Comparison of ENCODE assay signal across 10 cellular contexts in genomic region chr13:83881917-83882625, GRCh38. TPM values are rescaled to one million over a fixed set of nuclear protein-coding genes. Genes with fewer than 3 reads are reported as not detected.
A peak's percentile ranks its signal among the peaks of the same experiment; 100 is the strongest.
DNase-seq lines count a peak whose midpoint lies in the region; ATAC-seq and TF ChIP-seq lines count a peak whose summit lies in the region.
"Had no signal": no experiment of that assay in that cellular context is flagged by ENCODE, and none has a peak within 500 bp of the region (broad histone marks: within the 10 kb centered on the region; RNA-seq: fewer than 3 reads in every experiment).

Gene SLITRK1 (minus strand): TSS chr13:83882474. CDS start chr13:83881507, 967 bp downstream.

- TF ChIP-seq CTCF in adrenal gland (IDR thresholded peaks at IDR 0.05): no peak

- H3K27me3 ChIP-seq in adrenal gland: peaks cover 38% of the 10 kb centered on the region

- intact Hi-C loops in adrenal gland (cut with DNase I): no loop called here

- no peaks in the 10 kb centered on the region for H3K4me1 ChIP-seq in adrenal gland (replicated peaks in 1 of 2)

- H3K9me3 ChIP-seq in adrenal gland (replicated peaks in 1 of 3): no peaks in the 10 kb centered on the region
- H3K9me3 ChIP-seq in iPS-18c (ENCODE audit: control insufficient read depth, insufficient read depth, low read length): no peaks in the 10 kb centered on the region

- 1 to 4% (median 2%) methylated on average over 28 to 32 of the region's 32 CpGs for WGBS in adrenal gland, 4 donors

- H3K36me3 ChIP-seq in adrenal gland (replicated peaks in 1 of 2): no peaks in the 10 kb centered on the region

- no peak for TF ChIP-seq POLR2A in adrenal gland (IDR thresholded peaks at IDR 0.05)

- ATAC-seq in GM19395 (IDR thresholded peaks at IDR 0.05; ENCODE audit: unreplicated experiment): no peak

- H3K4me3 ChIP-seq in adrenal gland: no peak within 1 kb of the TSS
- peak within 1 kb of the TSS; percentile 43 for H3K4me3 ChIP-seq in iPS-18c (ENCODE audit: insufficient read depth, low read depth, low read length)
- H3K4me3 ChIP-seq: skin epidermis had no signal

- H3K27ac ChIP-seq in adrenal gland (no peak within 1 kb of the TSS), substantia nigra (ENCODE audit: low read depth, low read length, poor library complexity, severe bottlenecking) (peak within 1 kb of the TSS; percentile 94)
- H3K27ac ChIP-seq: skin epidermis had no signal

- DNase-seq in DMS53 (lab: John Stamatoyannopoulos, UW) (peak; percentile 57), DMS53 treated with DMSO at 0.1 percent for 48 hours (lab: John Stamatoyannopoulos, UW; ENCODE audit: unreplicated experiment) (no peak), NCI-H1417 treated with DMSO at 0.1 percent for 48 hours (lab: John Stamatoyannopoulos, UW) (peak; percentile 28), adrenal gland (peak in 6 of 7 donors; percentile 34 to 59 (median 48)), substantia nigra (lab: John Stamatoyannopoulos, UW) (peak in 48 of 49 donors; percentile 12 to 86 (median 68)), cortex of kidney (lab: John Stamatoyannopoulos, UW) (no peak)

RNA-seq across cellular contexts. Expression of gene SLITRK1, which starts in this region (rescaled TPM):
- under 1 TPM in 2 of 8 donors, not detected in 6; 0.07 to 0.14 TPM for total RNA-seq in adrenal gland
- under 1 TPM in 2 of 3 donors, not detected in 1; 0.03 to 0.09 TPM for polyA plus RNA-seq in adrenal gland
- total RNA-seq: T-helper 2 cell treated with Interferon-gamma antibody and Interleukin-4, amounts not matched to agents 100 ng/mL and 5 ng/mL, for 36 hours had no signal

Comparison
In these comparisons a context has a peak if more than half of its experiments do, and no peak if none do; other contexts are left out.
1. DNase-seq: peak in DMS53 (single experiment), NCI-H1417 treated with DMSO at 0.1 percent for 48 hours (single experiment) and substantia nigra (48 of 49); none in DMS53 treated with DMSO at 0.1 percent for 48 hours (single experiment) and cortex of kidney (single experiment).
2. Peak in DNase-seq in adrenal gland; RNA of the gene not detected or under 1 TPM.